ENCODE assay signal across 1 cellular context in the genomic region with DNA sequence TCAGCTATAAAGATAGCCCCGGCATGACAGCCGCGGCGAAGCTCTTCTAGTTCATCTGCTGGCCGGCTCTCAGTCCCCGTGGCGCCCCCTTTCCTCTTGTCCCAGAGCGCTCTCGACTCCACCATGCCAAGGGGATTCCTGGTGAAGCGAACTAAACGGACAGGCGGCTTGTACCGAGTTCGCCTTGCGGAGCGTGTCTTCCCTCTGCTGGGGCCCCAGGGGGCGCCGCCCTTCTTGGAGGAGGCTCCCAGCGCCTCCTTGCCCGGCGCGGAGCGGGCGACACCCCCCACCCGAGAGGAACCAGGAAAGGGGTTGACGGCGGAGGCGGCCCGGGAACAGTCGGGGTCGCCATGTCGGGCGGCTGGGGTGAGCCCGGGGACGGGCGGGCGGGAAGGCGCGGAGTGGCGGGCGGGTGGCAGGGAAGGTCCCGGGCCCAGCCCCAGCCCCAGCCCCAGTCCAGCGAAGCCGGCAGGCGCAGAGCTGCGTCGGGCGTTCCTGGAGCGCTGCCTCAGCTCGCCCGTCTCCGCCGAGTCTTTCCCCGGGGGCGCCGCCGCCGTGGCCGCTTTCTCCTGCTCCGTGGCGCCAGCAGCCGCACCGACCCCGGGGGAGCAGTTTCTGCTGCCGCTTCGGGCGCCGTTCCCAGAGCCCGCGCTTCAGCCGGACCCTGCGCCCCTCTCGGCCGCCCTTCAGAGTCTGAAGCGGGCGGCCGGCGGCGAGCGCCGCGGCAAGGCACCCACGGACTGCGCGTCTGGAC.
TF ChIP-seq lines count a peak whose summit lies in the region.

A gene with protein sequence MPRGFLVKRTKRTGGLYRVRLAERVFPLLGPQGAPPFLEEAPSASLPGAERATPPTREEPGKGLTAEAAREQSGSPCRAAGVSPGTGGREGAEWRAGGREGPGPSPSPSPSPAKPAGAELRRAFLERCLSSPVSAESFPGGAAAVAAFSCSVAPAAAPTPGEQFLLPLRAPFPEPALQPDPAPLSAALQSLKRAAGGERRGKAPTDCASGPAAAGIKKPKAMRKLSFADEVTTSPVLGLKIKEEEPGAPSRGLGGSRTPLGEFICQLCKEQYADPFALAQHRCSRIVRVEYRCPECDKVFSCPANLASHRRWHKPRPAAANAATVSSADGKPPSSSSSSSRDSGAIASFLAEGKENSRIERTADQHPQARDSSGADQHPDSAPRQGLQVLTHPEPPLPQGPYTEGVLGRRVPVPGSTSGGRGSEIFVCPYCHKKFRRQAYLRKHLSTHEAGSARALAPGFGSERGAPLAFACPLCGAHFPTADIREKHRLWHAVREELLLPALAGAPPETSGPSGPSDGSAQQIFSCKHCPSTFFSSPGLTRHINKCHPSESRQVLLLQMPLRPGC (plus strand): TSS at position 35 of the 754 bp plus-strand sequence. CDS start 89 bp downstream, at position 124.

TF ChIP-seq in HEK293, 187 proteins besides CTCF, POLR2A, EP300 and RAD21 (continued from another document):
- TF ChIP-seq, protein P1, sequence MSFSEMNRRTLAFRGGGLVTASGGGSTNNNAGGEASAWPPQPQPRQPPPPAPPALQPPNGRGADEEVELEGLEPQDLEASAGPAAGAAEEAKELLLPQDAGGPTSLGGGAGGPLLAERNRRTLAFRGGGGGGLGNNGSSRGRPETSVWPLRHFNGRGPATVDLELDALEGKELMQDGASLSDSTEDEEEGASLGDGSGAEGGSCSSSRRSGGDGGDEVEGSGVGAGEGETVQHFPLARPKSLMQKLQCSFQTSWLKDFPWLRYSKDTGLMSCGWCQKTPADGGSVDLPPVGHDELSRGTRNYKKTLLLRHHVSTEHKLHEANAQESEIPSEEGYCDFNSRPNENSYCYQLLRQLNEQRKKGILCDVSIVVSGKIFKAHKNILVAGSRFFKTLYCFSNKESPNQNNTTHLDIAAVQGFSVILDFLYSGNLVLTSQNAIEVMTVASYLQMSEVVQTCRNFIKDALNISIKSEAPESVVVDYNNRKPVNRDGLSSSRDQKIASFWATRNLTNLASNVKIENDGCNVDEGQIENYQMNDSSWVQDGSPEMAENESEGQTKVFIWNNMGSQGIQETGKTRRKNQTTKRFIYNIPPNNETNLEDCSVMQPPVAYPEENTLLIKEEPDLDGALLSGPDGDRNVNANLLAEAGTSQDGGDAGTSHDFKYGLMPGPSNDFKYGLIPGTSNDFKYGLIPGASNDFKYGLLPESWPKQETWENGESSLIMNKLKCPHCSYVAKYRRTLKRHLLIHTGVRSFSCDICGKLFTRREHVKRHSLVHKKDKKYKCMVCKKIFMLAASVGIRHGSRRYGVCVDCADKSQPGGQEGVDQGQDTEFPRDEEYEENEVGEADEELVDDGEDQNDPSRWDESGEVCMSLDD (tag by site-specific recombination; IDR thresholded peaks at IDR 0.05): 0 out of 2 replicates have a peak, but pooled peaks have one; percentile 27
